ENCODE assay signal across 1 cellular context in genomic region chr2:15946983-15947382, GRCh38.
TF ChIP-seq lines count a peak whose summit lies in the region.

No MANE protein-coding gene starts in this region.

TF ChIP-seq in GM23338, 12 proteins besides CTCF, POLR2A, EP300 and RAD21 (continued from another document):
- TF ChIP-seq ZNF462 (CRISPR knock-in tag; IDR thresholded peaks at IDR 0.05), result no peak
- no peak for TF ChIP-seq STAT1 (IDR thresholded peaks at IDR 0.05; ENCODE audit: unreplicated experiment)
- TF ChIP-seq CREB1 (CRISPR knock-in tag; IDR thresholded peaks at IDR 0.05; ENCODE audit: low read depth), result no peak
- no peak for TF ChIP-seq ZNF331 (CRISPR knock-in tag; IDR thresholded peaks at IDR 0.05; ENCODE audit: low read depth)
- no peak for TF ChIP-seq JUNB (IDR thresholded peaks at IDR 0.05; ENCODE audit: unreplicated experiment)
- TF ChIP-seq EZH2phosphoT487 (IDR thresholded peaks at IDR 0.05; ENCODE audit: unreplicated experiment), result no peak
- TF ChIP-seq EZH2 (IDR thresholded peaks at IDR 0.05; ENCODE audit: low read depth, unreplicated experiment), result no peak
- TF ChIP-seq ZNF114 (CRISPR knock-in tag; IDR thresholded peaks at IDR 0.05), result no peak
- TF ChIP-seq NANOG (IDR thresholded peaks at IDR 0.05; ENCODE audit: borderline replicate concordance), result no peak
